8 cellular contexts compared by ENCODE assay signal in the genomic region with DNA sequence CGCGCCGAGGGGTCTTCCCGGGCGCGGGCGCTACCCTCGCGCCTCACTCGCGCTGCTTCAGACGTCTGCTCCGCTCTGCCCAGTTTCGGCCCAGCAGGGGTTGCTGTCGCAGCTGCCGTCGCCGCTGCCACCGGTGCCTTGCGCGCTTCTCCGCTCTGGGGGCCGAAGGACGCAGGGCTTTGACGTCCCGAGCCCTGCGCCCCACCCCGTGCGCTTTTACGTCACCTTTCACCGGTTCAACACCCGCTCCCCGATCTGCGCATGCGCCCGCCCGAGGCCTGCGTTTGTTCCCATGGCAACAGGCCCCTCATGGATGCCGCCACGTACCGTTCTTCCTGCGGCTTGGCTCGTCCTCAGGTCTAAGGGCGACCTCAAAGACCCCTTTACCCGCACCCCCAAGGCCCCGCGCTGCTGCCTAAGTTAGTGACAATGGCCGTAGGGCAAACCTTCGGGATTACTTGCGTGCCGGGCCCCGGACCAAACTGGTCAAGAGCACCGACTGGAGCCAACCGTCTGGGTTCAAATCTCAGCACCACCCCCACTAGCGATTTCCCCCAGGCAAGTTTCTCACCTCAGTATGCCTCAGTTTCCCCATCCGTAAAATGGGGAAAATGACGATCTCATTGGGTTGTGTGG.
DNase-seq lines count a peak whose midpoint lies in the region; ATAC-seq lines count a peak whose summit lies in the region.

No MANE protein-coding gene starts in this region.

- ATAC-seq in GM19023 (IDR thresholded peaks at IDR 0.05; ENCODE audit: unreplicated experiment) = peak; percentile 39
- ATAC-seq in HG03196 (IDR thresholded peaks at IDR 0.05; ENCODE audit: unreplicated experiment) = peak; percentile 31

- DNase-seq in AG08396 (ENCODE audit: low spot score) (peak; percentile 99), NCI-H226 (peak; percentile 91), islet precursor cell (peak; percentile 97)
- DNase-seq in activated CD4-positive, CD25-positive, alpha-beta regulatory T cell (lab: John Stamatoyannopoulos, UW) = peak; percentile 97 to 98 (median 98)
- DNase-seq in central memory CD4-positive, alpha-beta T cell = peak; percentile 98
- peak; percentile 100 for DNase-seq in stimulated activated CD4-positive, alpha-beta T cell treated with anti-CD3 and anti-CD28 coated beads, Interleukin-12 subunit alpha, Interleukin-12 subunit beta, amount 100 ng/mL, for 4 hours

Comparison
In these comparisons a context has a peak if more than half of its experiments do, and no peak if none do; other contexts are left out.
1. Peak in every context shown above with its lines: DNase-seq and ATAC-seq.